25 cellular contexts compared by ENCODE assay signal in the genomic region with DNA sequence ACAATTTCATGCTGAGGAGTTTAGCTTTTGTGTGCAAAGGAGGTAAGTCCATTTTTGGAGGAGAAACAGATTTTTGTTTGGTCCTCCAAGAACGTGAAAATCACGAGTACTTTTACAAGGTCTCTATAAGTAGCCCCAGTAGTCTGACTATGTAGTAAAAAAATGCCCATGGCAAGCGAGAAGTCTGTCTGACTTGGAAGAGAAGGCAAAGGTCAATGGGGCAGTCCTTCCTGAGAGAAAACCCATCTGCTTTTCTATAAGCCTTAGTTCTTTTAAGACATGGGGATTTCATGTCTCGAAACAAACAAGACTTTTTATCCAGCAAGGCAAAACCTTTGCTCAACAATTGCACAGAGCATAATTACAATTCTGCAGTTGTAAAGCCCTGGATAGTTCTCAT.
DNase-seq lines count a peak whose midpoint lies in the region; ATAC-seq and TF ChIP-seq lines count a peak whose summit lies in the region.
"Had no signal": no experiment of that assay in that cellular context is flagged by ENCODE, and none has a peak within 500 bp of the region (broad histone marks: within the 10 kb centered on the region; RNA-seq: fewer than 3 reads in every experiment).

No MANE protein-coding gene starts in this region.

- H3K4me2 ChIP-seq in fibroblast of lung (ENCODE audit: extremely low read depth, insufficient read depth, low read length) = peak overlapping the region; percentile 30

- no peaks in the 10 kb centered on the region for H4K20me1 ChIP-seq in fibroblast of lung (ENCODE audit: control insufficient read depth, extremely low read depth, insufficient read depth, low read length)

- H2AFZ ChIP-seq in ACC112 (ENCODE audit: low read length, unreplicated experiment) (no peak overlapping the region), fibroblast of lung (ENCODE audit: low read length) (no peak overlapping the region)

- peak overlapping the region; percentile 3 for H3K27ac Mint-ChIP-seq in neural crest cell (ENCODE audit: unreplicated experiment)
- H3K27ac Mint-ChIP-seq: activated B cell treated with CpG ODN at 0.5 μM for 24 hours; activated CD8-positive, alpha-beta memory T cell treated with anti-CD3 and anti-CD28 coated beads, Interleukin-2, amount 10 ng/mL, durations not matched to agents 7 days and 5 days; brain; CD8-positive, alpha-beta T cell; stimulated activated naive B cell treated with anti-CD40 and anti-IgM and Interleukin-4, amounts not matched to agents 10 μg/mL and 1 μg/mL and 100 μg/mL, for 72 hours had no signal

- H3K9me3 ChIP-seq in MG63 (no peaks in the 10 kb centered on the region), fibroblast of lung (ENCODE audit: control insufficient read depth, insufficient read depth, low read depth, low read length) (no peaks in the 10 kb centered on the region)
- H3K9me3 ChIP-seq: gastroesophageal sphincter, left ventricle myocardium inferior, psoas muscle, sigmoid colon, suprapubic skin had no signal

- H3K9ac ChIP-seq in fibroblast of lung (ENCODE audit: insufficient read depth, low read length) = no peak overlapping the region

- peaks cover 44% of the 10 kb centered on the region for H3K4me1 Mint-ChIP-seq in neural crest cell
- H3K4me1 Mint-ChIP-seq: activated B cell treated with CpG ODN at 0.5 μM for 24 hours; stimulated activated naive B cell treated with anti-CD40 and anti-IgM and Interleukin-4, amounts not matched to agents 10 μg/mL and 1 μg/mL and 100 μg/mL, for 72 hours had no signal

- H3K27me3 Mint-ChIP-seq in neural crest cell (ENCODE audit: low read depth) = no peaks in the 10 kb centered on the region
- H3K27me3 Mint-ChIP-seq: brain had no signal

- H3K4me3 ChIP-seq in ACC112 (ENCODE audit: low read depth, low read length) (no peak overlapping the region), MG63 (no peak overlapping the region), fibroblast of lung (replicated peaks in 1 of 4; ENCODE audit: control extremely low read depth in 1 of 4, insufficient read depth in 1 of 4, low read depth in 3 of 4, low read length in 4 of 4) (no peak overlapping the region)
- H3K4me3 ChIP-seq: gastroesophageal sphincter, left ventricle myocardium inferior, psoas muscle, sigmoid colon, suprapubic skin had no signal

- DNase-seq in MG63 = peak; percentile 35
- peak; percentile 60 to 81 for DNase-seq in fibroblast of lung (ENCODE audit: low read depth in 2 of 2)
- DNase-seq in neural crest cell (ENCODE audit: low read depth, low spot score) = no peak
- no peak for DNase-seq in foreskin melanocyte
- DNase-seq in T1000 (lab: John Stamatoyannopoulos, UW) = no peak
- DNase-seq in RKO (ENCODE audit: low spot score) = no peak
- DNase-seq: activated B cell treated with CpG ODN at 0.5 μM for 24 hours; activated CD8-positive, alpha-beta memory T cell treated with anti-CD3 and anti-CD28 coated beads, Interleukin-2, amount 10 ng/mL, durations not matched to agents 7 days and 5 days; activated T-cell treated with anti-CD3 and anti-CD28 coated beads, Interleukin-2, amount 50 U/mL, for 48 hours; CD8-positive, alpha-beta T cell; hypothalamus; left ventricle myocardium inferior; NCI-H1105 treated with DMSO at 0.1 percent for 48 hours; NCI-H82; psoas muscle; SHP77 treated with DMSO at 0.1 percent for 48 hours; sigmoid colon; stimulated activated CD4-positive, alpha-beta T cell treated with anti-CD3 and anti-CD28 coated beads, Interleukin-15, amount 100 ng/mL, for 24 hours; stimulated activated naive B cell treated with anti-CD40 and anti-IgM and Interleukin-4, amounts not matched to agents 10 μg/mL and 1 μg/mL and 100 μg/mL, for 72 hours; T-helper 9 cell had no signal

- peaks cover 7% of the 10 kb centered on the region for H3K36me3 Mint-ChIP-seq in neural crest cell (ENCODE audit: low read depth)
- H3K36me3 Mint-ChIP-seq: activated CD8-positive, alpha-beta memory T cell treated with anti-CD3 and anti-CD28 coated beads, Interleukin-2, amount 10 ng/mL, durations not matched to agents 7 days and 5 days; brain; CD8-positive, alpha-beta T cell; stimulated activated naive B cell treated with anti-CD40 and anti-IgM and Interleukin-4, amounts not matched to agents 10 μg/mL and 1 μg/mL and 100 μg/mL, for 72 hours had no signal

- H3K27ac ChIP-seq in ACC112 (ENCODE audit: low read depth, low read length) (peak overlapping the region; percentile 9; the same call in 1 of the 2 replicates), fibroblast of lung (ENCODE audit: insufficient read depth, low read length) (peak overlapping the region; percentile 18)
- H3K27ac ChIP-seq: gastroesophageal sphincter, left ventricle myocardium inferior, psoas muscle, sigmoid colon, suprapubic skin had no signal

- TF ChIP-seq CTCF in fibroblast of lung (conservative IDR thresholded peaks at IDR 0.05 in 1 of 2, IDR thresholded peaks at IDR 0.05 in 1 of 2; ENCODE audit: low read depth in 1 of 2, low read length in 2 of 2) = no peak
- no peak for TF ChIP-seq CTCF in neural crest cell (conservative IDR thresholded peaks at IDR 0.05)

- H3K4me3 Mint-ChIP-seq in neural crest cell = peak overlapping the region; percentile 5
- H3K4me3 Mint-ChIP-seq: activated B cell treated with CpG ODN at 0.5 μM for 24 hours; activated CD8-positive, alpha-beta memory T cell treated with anti-CD3 and anti-CD28 coated beads, Interleukin-2, amount 10 ng/mL, durations not matched to agents 7 days and 5 days; brain; CD8-positive, alpha-beta T cell; stimulated activated naive B cell treated with anti-CD40 and anti-IgM and Interleukin-4, amounts not matched to agents 10 μg/mL and 1 μg/mL and 100 μg/mL, for 72 hours had no signal

- H3K9me3 Mint-ChIP-seq in neural crest cell = no peaks in the 10 kb centered on the region
- H3K9me3 Mint-ChIP-seq: activated B cell treated with CpG ODN at 0.5 μM for 24 hours; brain; CD8-positive, alpha-beta T cell; stimulated activated naive B cell treated with anti-CD40 and anti-IgM and Interleukin-4, amounts not matched to agents 10 μg/mL and 1 μg/mL and 100 μg/mL, for 72 hours had no signal

- H3K27me3 ChIP-seq in ACC112 (ENCODE audit: insufficient read depth, low read length) (no peaks in the 10 kb centered on the region), MG63 (no peaks in the 10 kb centered on the region), fibroblast of lung (ENCODE audit: control insufficient read depth, insufficient read depth, low read length) (no peaks in the 10 kb centered on the region)
- H3K27me3 ChIP-seq: gastroesophageal sphincter, sigmoid colon, suprapubic skin had no signal

- H3K4me1 ChIP-seq in ACC112 (ENCODE audit: control insufficient read depth, insufficient read depth, low read length, unreplicated experiment) = peaks cover 43% of the 10 kb centered on the region
- peaks cover 13% of the 10 kb centered on the region for H3K4me1 ChIP-seq in fibroblast of lung (ENCODE audit: control insufficient read depth, extremely low read depth, insufficient read depth, low read length)
- H3K4me1 ChIP-seq: left ventricle myocardium inferior, psoas muscle, suprapubic skin had no signal

- H3K36me3 ChIP-seq in ACC112 (ENCODE audit: insufficient read depth, low read length) (no peaks in the 10 kb centered on the region), MG63 (no peaks in the 10 kb centered on the region), fibroblast of lung (ENCODE audit: control insufficient read depth, insufficient read depth, low read length) (no peaks in the 10 kb centered on the region)
- H3K36me3 ChIP-seq: gastroesophageal sphincter, left ventricle myocardium inferior, sigmoid colon, suprapubic skin had no signal

- no peaks in the 10 kb centered on the region for H3K79me2 ChIP-seq in ACC112 (ENCODE audit: control insufficient read depth, insufficient read depth, low read length, unreplicated experiment)
- no peaks in the 10 kb centered on the region for H3K79me2 ChIP-seq in fibroblast of lung (ENCODE audit: control insufficient read depth, insufficient read depth, low read length)

- no peak for ATAC-seq in HG03159 (IDR thresholded peaks at IDR 0.05; ENCODE audit: unreplicated experiment)
- ATAC-seq: activated CD8-positive, alpha-beta memory T cell treated with anti-CD3 and anti-CD28 coated beads, Interleukin-2, amount 10 ng/mL, durations not matched to agents 7 days and 5 days; CD8-positive, alpha-beta T cell; gastroesophageal sphincter; psoas muscle; stimulated activated naive B cell treated with anti-CD40 and anti-IgM and Interleukin-4, amounts not matched to agents 10 μg/mL and 1 μg/mL and 100 μg/mL, for 72 hours had no signal

Comparison
In these comparisons a context has a peak if more than half of its experiments do, and no peak if none do; other contexts are left out.
1. DNase-seq: peak in MG63 (single experiment) and fibroblast of lung (2 of 2); none in neural crest cell (single experiment), foreskin melanocyte (single experiment), T1000 (single experiment) and RKO (single experiment).